29 cellular contexts compared by ENCODE assay signal in genomic region chrX:2432298-2432863, GRCh38.
DNase-seq lines count a peak whose midpoint lies in the region; ATAC-seq and TF ChIP-seq lines count a peak whose summit lies in the region.
"Had no signal": no experiment of that assay in that cellular context is flagged by ENCODE, and none has a peak within 500 bp of the region (broad histone marks: within the 10 kb centered on the region; RNA-seq: fewer than 3 reads in every experiment).

No MANE protein-coding gene starts in this region.

- H3K9me3 Mint-ChIP-seq in memory B cell, result no peaks in the 10 kb centered on the region
- peaks cover 0 to 4% of the 10 kb centered on the region in 2 donors for H3K9me3 Mint-ChIP-seq in stimulated activated naive B cell treated with anti-CD40 and anti-IgM and Interleukin-4, amounts not matched to agents 10 μg/mL and 1 μg/mL and 100 μg/mL, for 72 hours

- H3K36me3 ChIP-seq in OCI-LY1 (ENCODE audit: insufficient read depth, low read length), result peaks cover 17% of the 10 kb centered on the region

- peaks cover 46% of the 10 kb centered on the region for H3K36me3 Mint-ChIP-seq in memory B cell
- peaks cover 40 to 59% of the 10 kb centered on the region in 2 donors for H3K36me3 Mint-ChIP-seq in stimulated activated naive B cell treated with anti-CD40 and anti-IgM and Interleukin-4, amounts not matched to agents 10 μg/mL and 1 μg/mL and 100 μg/mL, for 72 hours

- no peak overlapping the region for H3K4me3 ChIP-seq in OCI-LY1 (ENCODE audit: low read depth, low read length, poor library complexity, severe bottlenecking)
- H3K4me3 ChIP-seq: GM12878, GM23338, PC-9 had no signal

- no peaks in the 10 kb centered on the region for H3K27me3 ChIP-seq in OCI-LY1 (ENCODE audit: insufficient read depth, low read length)

- DNase-seq in left ventricle myocardium superior, result no peak
- no peak for DNase-seq in Right ventricle myocardium inferior (ENCODE audit: missing footprints)
- DNase-seq in memory B cell (ENCODE audit: low spot score in 2 of 2), result no peak
- DNase-seq in stimulated activated naive B cell treated with anti-CD40 and anti-IgM and Interleukin-4, amounts not matched to agents 10 μg/mL and 1 μg/mL and 100 μg/mL, for 72 hours, result no peak
- DNase-seq in mesenteric fat pad (ENCODE audit: low spot score), result no peak
- DNase-seq in NCI-H1436 (lab: John Stamatoyannopoulos, UW), result no peak
- DNase-seq: Caco-2; CD8-positive, alpha-beta T cell; EL; GDM1; H9; KG1; MM.1S; NCI-H1092; NCI-H1417 treated with DMSO at 0.1 percent for 48 hours; NCI-H187; NCI-H2081 treated with DMSO at 0.1 percent for 48 hours; NCI-H2171 treated with DMSO at 0.1 percent for 48 hours; NCI-H345; NCI-H510A treated with DMSO at 0.1 percent for 48 hours; NCI-H774; PC-9; SHP77 treated with DMSO at 0.1 percent for 48 hours; SK-N-SH had no signal

- H3K27me3 Mint-ChIP-seq in memory B cell, result no peaks in the 10 kb centered on the region
- H3K27me3 Mint-ChIP-seq in stimulated activated naive B cell treated with anti-CD40 and anti-IgM and Interleukin-4, amounts not matched to agents 10 μg/mL and 1 μg/mL and 100 μg/mL, for 72 hours, result no peaks in the 10 kb centered on the region

- TF ChIP-seq CTCF in OCI-LY1 (IDR thresholded peaks at IDR 0.05; ENCODE audit: low read length), result no peak

- no peaks in the 10 kb centered on the region for H3F3A ChIP-seq in OCI-LY1 (ENCODE audit: insufficient read depth, low read length)

- no peaks in the 10 kb centered on the region for H3K79me2 ChIP-seq in OCI-LY1 (ENCODE audit: insufficient read depth, low read length)

- peak overlapping the region; percentile 12; the same call in 1 of the 2 replicates for H3K4me2 ChIP-seq in OCI-LY1 (ENCODE audit: low read length)
- H3K4me2 ChIP-seq: GM23338, PC-9, SK-N-SH had no signal

- H3K27ac ChIP-seq in OCI-LY1 (ENCODE audit: low read depth, low read length, poor library complexity, severe bottlenecking), result peak overlapping the region; percentile 60
- H3K27ac ChIP-seq: C4-2B, PC-9 had no signal

- H3K4me3 Mint-ChIP-seq in memory B cell, result no peak overlapping the region
- H3K4me3 Mint-ChIP-seq in stimulated activated naive B cell treated with anti-CD40 and anti-IgM and Interleukin-4, amounts not matched to agents 10 μg/mL and 1 μg/mL and 100 μg/mL, for 72 hours, result peak overlapping the region; percentile 14 to 26
- H3K4me3 Mint-ChIP-seq: CD8-positive, alpha-beta T cell; GM23338; H9 had no signal

- H3K9me3 ChIP-seq in OCI-LY1 (ENCODE audit: low read length), result no peaks in the 10 kb centered on the region; the same call in 1 of the 2 replicates
- H3K9me3 ChIP-seq: Caco-2, SK-N-SH had no signal

- no peaks in the 10 kb centered on the region for H4K20me1 ChIP-seq in OCI-LY1 (ENCODE audit: insufficient read depth, low read length)

- intact Hi-C loops in left ventricle myocardium superior (cut with micrococcal nuclease) (no loop called here), Right ventricle myocardium inferior (cut with DNase I) (no loop called here)

- ATAC-seq in left ventricle myocardium superior (peak; percentile 68), Right ventricle myocardium inferior (no peak), memory B cell (ENCODE audit: low read depth) (no peak), GM18870 (IDR thresholded peaks at IDR 0.05; ENCODE audit: unreplicated experiment) (no peak)
- no peak for ATAC-seq in stimulated activated naive B cell treated with anti-CD40 and anti-IgM and Interleukin-4, amounts not matched to agents 10 μg/mL and 1 μg/mL and 100 μg/mL, for 72 hours (replicated peaks)
- ATAC-seq: CD8-positive, alpha-beta T cell; GM12878; GM23338 had no signal

- H3K27ac Mint-ChIP-seq in memory B cell, result peak overlapping the region; percentile 58
- H3K27ac Mint-ChIP-seq in stimulated activated naive B cell treated with anti-CD40 and anti-IgM and Interleukin-4, amounts not matched to agents 10 μg/mL and 1 μg/mL and 100 μg/mL, for 72 hours, result no peak overlapping the region
- H3K27ac Mint-ChIP-seq: CD8-positive, alpha-beta T cell; GM23338; H9 had no signal

- H3K4me1 ChIP-seq in OCI-LY1 (ENCODE audit: insufficient read depth, low read length, severe bottlenecking), result peaks cover 11% of the 10 kb centered on the region
- H3K4me1 ChIP-seq: Caco-2 had no signal

- peaks cover 13% of the 10 kb centered on the region for H3K4me1 Mint-ChIP-seq in memory B cell
- H3K4me1 Mint-ChIP-seq in stimulated activated naive B cell treated with anti-CD40 and anti-IgM and Interleukin-4, amounts not matched to agents 10 μg/mL and 1 μg/mL and 100 μg/mL, for 72 hours, result peaks cover 22 to 56% of the 10 kb centered on the region in 2 donors
- H3K4me1 Mint-ChIP-seq: GM23338 had no signal

- H2AFZ ChIP-seq in OCI-LY1 (ENCODE audit: low read length), result no peak overlapping the region
- H2AFZ ChIP-seq: GM23338, PC-9 had no signal

- H3K9ac ChIP-seq in OCI-LY1 (ENCODE audit: low read length), result no peak overlapping the region
- H3K9ac ChIP-seq: SK-N-SH had no signal

- H3K9me2 ChIP-seq in OCI-LY1 (ENCODE audit: low read depth, low read length), result no peaks in the 10 kb centered on the region
- H3K9me2 ChIP-seq: SK-N-SH had no signal
